In the genomic region with DNA sequence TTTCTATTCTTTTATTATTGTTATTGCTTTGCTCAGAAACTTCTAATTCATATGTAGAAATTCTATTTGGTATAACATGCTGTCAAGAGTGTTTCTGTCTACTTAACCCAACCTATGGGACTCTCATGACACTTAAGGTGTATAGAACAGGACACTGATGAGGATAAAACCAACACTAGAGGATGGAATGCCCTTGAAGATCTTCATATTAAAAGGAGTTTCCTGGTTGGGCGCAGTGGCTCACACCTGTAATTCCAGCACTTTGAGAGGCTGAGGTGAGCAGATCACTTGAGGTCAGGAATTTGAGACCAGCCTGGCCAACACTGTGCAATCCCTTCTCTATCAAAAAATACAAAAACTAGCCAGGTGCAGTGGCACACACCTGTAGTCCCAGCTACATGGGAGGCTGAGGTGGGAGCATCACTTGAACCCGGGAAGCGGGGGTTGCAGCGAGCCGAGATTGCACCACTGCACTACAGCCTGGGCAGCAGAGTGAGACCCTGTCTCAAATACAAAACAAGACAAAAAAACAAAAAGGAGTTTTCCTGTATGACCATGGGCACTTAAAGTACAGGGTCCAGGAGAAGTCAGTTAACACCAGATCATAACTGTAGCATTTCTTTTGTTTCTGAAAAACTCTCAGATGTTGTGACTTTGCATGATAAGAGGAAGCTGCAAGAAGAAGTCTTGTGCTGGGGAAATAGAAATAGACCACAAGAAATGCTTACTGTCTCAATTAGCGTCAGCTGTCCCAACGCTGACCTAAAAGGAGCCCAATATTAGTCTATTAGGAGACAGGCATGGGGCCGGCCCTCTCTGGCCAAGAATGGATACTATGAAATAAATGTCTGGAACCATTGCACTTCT, we compare ENCODE assay signal across 10 cellular contexts. TPM values are rescaled to one million over a fixed set of nuclear protein-coding genes. Genes with fewer than 3 reads are reported as not detected.
DNase-seq lines count a peak whose midpoint lies in the region; ATAC-seq, FAIRE-seq and TF ChIP-seq lines count a peak whose summit lies in the region.
"Had no signal": no experiment of that assay in that cellular context is flagged by ENCODE, and none has a peak within 500 bp of the region (broad histone marks: within the 10 kb centered on the region; RNA-seq: fewer than 3 reads in every experiment).

No MANE protein-coding gene starts in this region.

- no peak for TF ChIP-seq CTCF in lung (IDR thresholded peaks at IDR 0.05; ENCODE audit: control extremely low read depth, extremely low read depth)

- no peak overlapping the region for H3K4me3 Mint-ChIP-seq in natural killer cell treated with Interleukin-12 subunit alpha and Interleukin-12 subunit beta and Interleukin-15 and Interleukin-18, amount 100 ng/mL, for 72 hours

- no peak overlapping the region for H3K27ac Mint-ChIP-seq in natural killer cell treated with Interleukin-12 subunit alpha and Interleukin-12 subunit beta and Interleukin-15 and Interleukin-18, amount 100 ng/mL, for 72 hours

- H3K4me1 Mint-ChIP-seq in natural killer cell treated with Interleukin-12 subunit alpha and Interleukin-12 subunit beta and Interleukin-15 and Interleukin-18, amount 100 ng/mL, for 72 hours (ENCODE audit: low read depth in 2 of 2), result no peaks in the 10 kb centered on the region

- no peaks in the 10 kb centered on the region for H3K4me1 ChIP-seq in lung (ENCODE audit: control insufficient read depth in 2 of 2, insufficient read depth in 2 of 2, low read length in 2 of 2)
- H3K4me1 ChIP-seq: SJSA1 had no signal

- H3K36me3 ChIP-seq in lung (ENCODE audit: control insufficient read depth in 2 of 2, insufficient read depth in 2 of 2, low read length in 2 of 2), result no peaks in the 10 kb centered on the region
- H3K36me3 ChIP-seq: SJSA1 had no signal

- H3K27me3 Mint-ChIP-seq in natural killer cell treated with Interleukin-12 subunit alpha and Interleukin-12 subunit beta and Interleukin-15 and Interleukin-18, amount 100 ng/mL, for 72 hours, result peaks cover 3 to 11% of the 10 kb centered on the region in 2 donors

- FAIRE-seq in RCC 7860 (lab: Jason Lieb, UNC), result no peak

- no peaks in the 10 kb centered on the region for H3K36me3 Mint-ChIP-seq in natural killer cell treated with Interleukin-12 subunit alpha and Interleukin-12 subunit beta and Interleukin-15 and Interleukin-18, amount 100 ng/mL, for 72 hours
- H3K36me3 Mint-ChIP-seq: IgD-negative memory B cell had no signal

- H3K9me3 Mint-ChIP-seq in natural killer cell treated with Interleukin-12 subunit alpha and Interleukin-12 subunit beta and Interleukin-15 and Interleukin-18, amount 100 ng/mL, for 72 hours, result no peaks in the 10 kb centered on the region

- no peak overlapping the region for H3K27ac ChIP-seq in lung (ENCODE audit: low read depth in 1 of 2, low read length in 1 of 2)
- H3K27ac ChIP-seq: SJSA1 had no signal

- ATAC-seq in GM18867 (IDR thresholded peaks at IDR 0.05; ENCODE audit: unreplicated experiment), result peak; percentile 83
- ATAC-seq in GM21737 (IDR thresholded peaks at IDR 0.05; ENCODE audit: unreplicated experiment), result peak; percentile 67
- peak; percentile 75 for ATAC-seq in HG03520 (IDR thresholded peaks at IDR 0.05; ENCODE audit: unreplicated experiment)
- peak; percentile 17 for ATAC-seq in lung (ENCODE audit: insufficient read depth, low FRiP score)
- ATAC-seq in natural killer cell treated with Interleukin-12 subunit alpha and Interleukin-12 subunit beta and Interleukin-15 and Interleukin-18, amount 100 ng/mL, for 72 hours, result no peak

- WGBS in lung, 2 donors, result 73 to 81% methylated on average over 8 of the region's 8 CpGs

- H3K27me3 ChIP-seq in lung (ENCODE audit: control insufficient read depth, insufficient read depth), result no peaks in the 10 kb centered on the region
- H3K27me3 ChIP-seq: SJSA1 had no signal

- DNase-seq in lung (ENCODE audit: low spot score), result peak; percentile 35
- DNase-seq in hepatic stellate cell (ENCODE audit: low spot score), result no peak
- DNase-seq in 8988T, result no peak
- no peak for DNase-seq in natural killer cell treated with Interleukin-12 subunit alpha and Interleukin-12 subunit beta and Interleukin-15 and Interleukin-18, amount 100 ng/mL, for 72 hours (ENCODE audit: low spot score)
- DNase-seq in RCC 7860 (ENCODE audit: low spot score), result no peak

- peaks cover 0 to 1% of the 10 kb centered on the region in 2 donors for H3K9me3 ChIP-seq in lung (ENCODE audit: control insufficient read depth in 2 of 2, insufficient read depth in 1 of 2, low read length in 1 of 2)
- H3K9me3 ChIP-seq: SJSA1 had no signal

- H3K4me3 ChIP-seq in lung, result no peak overlapping the region
- H3K4me3 ChIP-seq: SJSA1 had no signal

RNA-seq across cellular contexts. Expression of gene CD2AP, which starts 38.9 kb away (rescaled TPM):
- 100 to 1,000 TPM in 1 of 2 donors, 10 to 100 TPM in 1; 29.1 to 104 TPM for total RNA-seq in lung
- 10 to 100 TPM; 14.2 to 14.4 TPM for polyA plus RNA-seq in lung
- 10 to 100 TPM; 18.9 to 29.6 TPM for total RNA-seq in natural killer cell treated with Interleukin-12 subunit alpha and Interleukin-12 subunit beta and Interleukin-15 and Interleukin-18, amount 100 ng/mL, for 72 hours

Comparison
In these comparisons a context has a peak if more than half of its experiments do, and no peak if none do; other contexts are left out.
1. ATAC-seq: peak in GM18867 (single experiment), GM21737 (single experiment), HG03520 (single experiment) and lung (single experiment); none in natural killer cell treated with Interleukin-12 subunit alpha and Interleukin-12 subunit beta and Interleukin-15 and Interleukin-18, amount 100 ng/mL, for 72 hours (0 of 2).